Comparison of ENCODE assay signal across 8 cellular contexts in the genomic region with DNA sequence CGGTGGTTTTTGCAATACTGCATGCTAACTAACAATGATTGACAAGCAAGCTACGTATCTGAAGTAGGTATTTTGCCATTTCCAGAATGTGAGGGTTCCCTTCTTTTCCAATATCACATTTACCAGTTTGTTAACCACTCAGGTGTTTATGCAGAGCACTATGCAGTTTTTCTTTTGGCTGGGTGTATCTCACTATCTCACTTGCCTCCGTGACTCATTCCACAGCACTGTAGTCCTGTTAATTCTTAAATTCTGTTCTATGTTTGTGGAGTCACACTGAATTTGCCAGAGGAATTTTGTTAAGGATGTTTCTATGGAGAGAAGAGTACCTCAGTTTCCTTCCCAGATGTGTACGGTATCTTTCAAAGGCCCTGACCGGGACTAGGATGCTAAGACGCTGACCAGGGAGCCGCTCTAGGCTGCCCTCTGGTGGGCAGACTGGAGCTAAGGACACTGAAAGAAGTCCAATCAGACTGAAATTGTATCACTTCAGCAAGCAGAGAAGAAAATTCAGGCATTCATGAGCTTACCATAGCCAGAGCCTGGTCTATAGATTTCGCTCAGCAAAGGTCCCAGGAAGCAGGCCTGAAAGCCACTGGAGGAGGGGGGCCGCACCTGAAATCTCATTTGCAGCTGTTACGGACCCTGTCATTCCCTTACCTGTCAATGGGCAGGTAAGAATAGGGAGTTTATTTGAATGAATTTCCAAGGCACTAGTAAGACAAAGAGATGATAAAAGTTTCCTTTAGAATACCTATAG.
A peak's percentile ranks its signal among the peaks of the same experiment; 100 is the strongest.
DNase-seq lines count a peak whose midpoint lies in the region; ATAC-seq lines count a peak whose summit lies in the region.

No MANE protein-coding gene starts in this region.

- intact Hi-C loops in left colon (cut with DNase I, micrococcal nuclease), result no loop called here

- ATAC-seq in GM19468 (IDR thresholded peaks at IDR 0.05; ENCODE audit: extremely low read depth, unreplicated experiment), result peak; percentile 97
- peak; percentile 98 for ATAC-seq in HG03432 (IDR thresholded peaks at IDR 0.05; ENCODE audit: unreplicated experiment)
- ATAC-seq in left colon, result peak; percentile 41
- no peak for ATAC-seq in stimulated activated naive CD8-positive, alpha-beta T cell treated with anti-CD3 and anti-CD28 coated beads, Interleukin-15, Interleukin-2, amounts not matched to agents 100 U/mL and 50 U/mL, for 24 hours

- H3K27ac ChIP-seq in caudate nucleus (ENCODE audit: low read depth, low read length), result no peak overlapping the region

- DNase-seq in NCI-H2081 (lab: John Stamatoyannopoulos, UW), result peak; percentile 27 to 33
- DNase-seq in NCI-H2081 treated with DMSO at 0.1 percent for 48 hours (lab: John Stamatoyannopoulos, UW), result no peak
- DNase-seq in RPMI7951 (ENCODE audit: low read depth), result peak; percentile 24
- DNase-seq in caudate nucleus (lab: John Stamatoyannopoulos, UW), result peak in 49 of 61 donors; percentile 0 to 63 (median 25)
- DNase-seq in left colon, result peak in 1 of 2 donors; percentile 30
- peak; percentile 55 for DNase-seq in stimulated activated naive CD8-positive, alpha-beta T cell treated with anti-CD3 and anti-CD28 coated beads, Interleukin-15, Interleukin-2, amounts not matched to agents 100 U/mL and 50 U/mL, for 24 hours
